ENCODE assay signal across 9 cellular contexts in genomic region chr21:46060596-46061061, GRCh38. TPM values are rescaled to one million over a fixed set of nuclear protein-coding genes. Genes with fewer than 3 reads are reported as not detected.
DNase-seq lines count a peak whose midpoint lies in the region; ATAC-seq and TF ChIP-seq lines count a peak whose summit lies in the region.
"Had no signal": no experiment of that assay in that cellular context is flagged by ENCODE, and none has a peak within 500 bp of the region (broad histone marks: within the 10 kb centered on the region; RNA-seq: fewer than 3 reads in every experiment).

No MANE protein-coding gene starts in this region.

- DNase-seq in HFF-Myc (ENCODE audit: extremely low read depth, low read depth) (peak; percentile 95), hepatocyte (ENCODE audit: low spot score) (peak; percentile 55)
- peak; percentile 68 for DNase-seq in activated naive CD8-positive, alpha-beta T cell treated with anti-CD3 and anti-CD28 coated beads for 36 hours
- DNase-seq in stimulated activated effector memory CD8-positive, alpha-beta T cell treated with anti-CD3 and anti-CD28 coated beads, Interleukin-12 subunit alpha, Interleukin-12 subunit beta, amount 100 ng/mL, for 72 hours (ENCODE audit: low spot score in 2 of 2): no peak
- DNase-seq in activated CD4-positive, alpha-beta T cell treated with anti-CD3 and anti-CD28 coated beads, Interleukin-2, amount 10 ng/mL, durations not matched to agents 7 days and 5 days: no peak

- H3K4me1 Mint-ChIP-seq in activated naive CD8-positive, alpha-beta T cell treated with anti-CD3 and anti-CD28 coated beads for 36 hours: peaks cover 68% of the 10 kb centered on the region
- H3K4me1 Mint-ChIP-seq in stimulated activated effector memory CD8-positive, alpha-beta T cell treated with anti-CD3 and anti-CD28 coated beads, Interleukin-12 subunit alpha, Interleukin-12 subunit beta, amount 100 ng/mL, for 72 hours: peaks cover 37% of the 10 kb centered on the region
- peaks cover 19% of the 10 kb centered on the region for H3K4me1 Mint-ChIP-seq in activated CD4-positive, alpha-beta T cell treated with anti-CD3 and anti-CD28 coated beads, Interleukin-2, amount 10 ng/mL, durations not matched to agents 7 days and 5 days

- peaks cover 11% of the 10 kb centered on the region for H3K9me3 Mint-ChIP-seq in activated naive CD8-positive, alpha-beta T cell treated with anti-CD3 and anti-CD28 coated beads for 36 hours
- H3K9me3 Mint-ChIP-seq in stimulated activated effector memory CD8-positive, alpha-beta T cell treated with anti-CD3 and anti-CD28 coated beads, Interleukin-12 subunit alpha, Interleukin-12 subunit beta, amount 100 ng/mL, for 72 hours: no peaks in the 10 kb centered on the region
- H3K9me3 Mint-ChIP-seq in activated CD4-positive, alpha-beta T cell treated with anti-CD3 and anti-CD28 coated beads, Interleukin-2, amount 10 ng/mL, durations not matched to agents 7 days and 5 days: peaks cover 22% of the 10 kb centered on the region

- peaks cover 5% of the 10 kb centered on the region for H3K36me3 Mint-ChIP-seq in activated naive CD8-positive, alpha-beta T cell treated with anti-CD3 and anti-CD28 coated beads for 36 hours
- H3K36me3 Mint-ChIP-seq in stimulated activated effector memory CD8-positive, alpha-beta T cell treated with anti-CD3 and anti-CD28 coated beads, Interleukin-12 subunit alpha, Interleukin-12 subunit beta, amount 100 ng/mL, for 72 hours: peaks cover 5% of the 10 kb centered on the region
- no peaks in the 10 kb centered on the region for H3K36me3 Mint-ChIP-seq in activated CD4-positive, alpha-beta T cell treated with anti-CD3 and anti-CD28 coated beads, Interleukin-2, amount 10 ng/mL, durations not matched to agents 7 days and 5 days (ENCODE audit: low read depth)
- H3K36me3 Mint-ChIP-seq: mesothelial cell of epicardium had no signal

- H3K27me3 Mint-ChIP-seq in activated naive CD8-positive, alpha-beta T cell treated with anti-CD3 and anti-CD28 coated beads for 36 hours: peaks cover 10% of the 10 kb centered on the region
- peaks cover 5% of the 10 kb centered on the region for H3K27me3 Mint-ChIP-seq in activated CD4-positive, alpha-beta T cell treated with anti-CD3 and anti-CD28 coated beads, Interleukin-2, amount 10 ng/mL, durations not matched to agents 7 days and 5 days

- WGBS in hepatocyte (ENCODE audit: low lambda C conversion rate, missing lambda C conversion rate): 85% methylated on average over 11 of the region's 11 CpGs

- H3K9me3 ChIP-seq in hepatocyte (ENCODE audit: low read depth): no peaks in the 10 kb centered on the region

- H3K27ac Mint-ChIP-seq in activated naive CD8-positive, alpha-beta T cell treated with anti-CD3 and anti-CD28 coated beads for 36 hours: peak overlapping the region; percentile 70
- H3K27ac Mint-ChIP-seq in stimulated activated effector memory CD8-positive, alpha-beta T cell treated with anti-CD3 and anti-CD28 coated beads, Interleukin-12 subunit alpha, Interleukin-12 subunit beta, amount 100 ng/mL, for 72 hours: no peak overlapping the region
- H3K27ac Mint-ChIP-seq in activated CD4-positive, alpha-beta T cell treated with anti-CD3 and anti-CD28 coated beads, Interleukin-2, amount 10 ng/mL, durations not matched to agents 7 days and 5 days: no peak overlapping the region
- H3K27ac Mint-ChIP-seq: mesothelial cell of epicardium had no signal

- H3K4me3 Mint-ChIP-seq in activated naive CD8-positive, alpha-beta T cell treated with anti-CD3 and anti-CD28 coated beads for 36 hours: no peak overlapping the region
- H3K4me3 Mint-ChIP-seq in stimulated activated effector memory CD8-positive, alpha-beta T cell treated with anti-CD3 and anti-CD28 coated beads, Interleukin-12 subunit alpha, Interleukin-12 subunit beta, amount 100 ng/mL, for 72 hours: no peak overlapping the region
- no peak overlapping the region for H3K4me3 Mint-ChIP-seq in activated CD4-positive, alpha-beta T cell treated with anti-CD3 and anti-CD28 coated beads, Interleukin-2, amount 10 ng/mL, durations not matched to agents 7 days and 5 days
- H3K4me3 Mint-ChIP-seq: mesothelial cell of epicardium had no signal

- no peaks in the 10 kb centered on the region for H3K9me2 ChIP-seq in hepatocyte (replicated peaks; ENCODE audit: insufficient read depth)

- H2AFZ ChIP-seq in hepatocyte: no peak overlapping the region

- CTCF ChIA-PET in activated CD4-positive, alpha-beta T cell treated with anti-CD3 and anti-CD28 coated beads, Interleukin-2, amount 10 ng/mL, durations not matched to agents 7 days and 5 days (lab: Charles Lee): no interaction called here

- POLR2A ChIA-PET in activated CD4-positive, alpha-beta T cell treated with anti-CD3 and anti-CD28 coated beads, Interleukin-2, amount 10 ng/mL, durations not matched to agents 7 days and 5 days (lab: Charles Lee): no interaction called here

- H3K27me3 ChIP-seq in hepatocyte: no peaks in the 10 kb centered on the region

- H3K36me3 ChIP-seq in hepatocyte (replicated peaks; ENCODE audit: insufficient read depth, low read depth): no peaks in the 10 kb centered on the region

- TF ChIP-seq CTCF in HFF-Myc (IDR thresholded peaks at IDR 0.05; ENCODE audit: low read depth, low read length, missing control alignments): no peak
- no peak for TF ChIP-seq CTCF in hepatocyte (IDR thresholded peaks at IDR 0.05; ENCODE audit: poor library complexity)

- H4K20me1 ChIP-seq in hepatocyte (ENCODE audit: insufficient read depth, poor library complexity, severe bottlenecking): no peaks in the 10 kb centered on the region

- no peaks in the 10 kb centered on the region for H3K79me2 ChIP-seq in hepatocyte

- H3K4me3 ChIP-seq in HFF-Myc (replicated peaks; ENCODE audit: low read depth, low read length) (no peak overlapping the region), hepatocyte (no peak overlapping the region)

- H3K4me1 ChIP-seq in hepatocyte (ENCODE audit: insufficient read depth): peaks cover 21% of the 10 kb centered on the region

- ATAC-seq in stimulated activated effector memory CD8-positive, alpha-beta T cell treated with anti-CD3 and anti-CD28 coated beads, Interleukin-12 subunit alpha, Interleukin-12 subunit beta, amount 100 ng/mL, for 72 hours: peak; percentile 70
- ATAC-seq in GM19351 (IDR thresholded peaks at IDR 0.05; ENCODE audit: unreplicated experiment) (no peak), GM21619 (IDR thresholded peaks at IDR 0.05; ENCODE audit: unreplicated experiment) (no peak), HG02981 (IDR thresholded peaks at IDR 0.05; ENCODE audit: unreplicated experiment) (no peak)

- H3K4me2 ChIP-seq in hepatocyte: no peak overlapping the region

- peak overlapping the region; percentile 82 for H3K27ac ChIP-seq in hepatocyte

RNA-seq across cellular contexts. Expression of gene COL6A2, which starts 37.3 kb away (rescaled TPM):
- total RNA-seq in activated naive CD8-positive, alpha-beta T cell treated with anti-CD3 and anti-CD28 coated beads for 36 hours: 10 to 100 TPM; 16.0 to 16.5 TPM
- 389 and 509 TPM in 2 replicates for total RNA-seq in hepatocyte
- polyA plus RNA-seq in hepatocyte: 832 and 940 TPM in 2 replicates
- total RNA-seq in activated CD4-positive, alpha-beta T cell treated with anti-CD3 and anti-CD28 coated beads, Interleukin-2, amount 10 ng/mL, durations not matched to agents 7 days and 5 days: 1 to 10 TPM; 2.3 to 2.5 TPM

Comparison
In these comparisons a context has a peak if more than half of its experiments do, and no peak if none do; other contexts are left out.
1. DNase-seq: peak in HFF-Myc (single experiment), activated naive CD8-positive, alpha-beta T cell treated with anti-CD3 and anti-CD28 coated beads for 36 hours (single experiment) and hepatocyte (single experiment); none in stimulated activated effector memory CD8-positive, alpha-beta T cell treated with anti-CD3 and anti-CD28 coated beads, Interleukin-12 subunit alpha, Interleukin-12 subunit beta, amount 100 ng/mL, for 72 hours (0 of 2) and activated CD4-positive, alpha-beta T cell treated with anti-CD3 and anti-CD28 coated beads, Interleukin-2, amount 10 ng/mL, durations not matched to agents 7 days and 5 days (single experiment).
2. RNA of gene COL6A2, which starts 37.3 kb away (total RNA-seq): 389 to 509 TPM in hepatocyte; 16.0 to 16.5 TPM in activated naive CD8-positive, alpha-beta T cell treated with anti-CD3 and anti-CD28 coated beads for 36 hours and 2.3 to 2.5 TPM in activated CD4-positive, alpha-beta T cell treated with anti-CD3 and anti-CD28 coated beads, Interleukin-2, amount 10 ng/mL, durations not matched to agents 7 days and 5 days; every median in the first group is over 10 times any median in the second.